Comparison of ENCODE assay signal across 8 cellular contexts in the genomic region with DNA sequence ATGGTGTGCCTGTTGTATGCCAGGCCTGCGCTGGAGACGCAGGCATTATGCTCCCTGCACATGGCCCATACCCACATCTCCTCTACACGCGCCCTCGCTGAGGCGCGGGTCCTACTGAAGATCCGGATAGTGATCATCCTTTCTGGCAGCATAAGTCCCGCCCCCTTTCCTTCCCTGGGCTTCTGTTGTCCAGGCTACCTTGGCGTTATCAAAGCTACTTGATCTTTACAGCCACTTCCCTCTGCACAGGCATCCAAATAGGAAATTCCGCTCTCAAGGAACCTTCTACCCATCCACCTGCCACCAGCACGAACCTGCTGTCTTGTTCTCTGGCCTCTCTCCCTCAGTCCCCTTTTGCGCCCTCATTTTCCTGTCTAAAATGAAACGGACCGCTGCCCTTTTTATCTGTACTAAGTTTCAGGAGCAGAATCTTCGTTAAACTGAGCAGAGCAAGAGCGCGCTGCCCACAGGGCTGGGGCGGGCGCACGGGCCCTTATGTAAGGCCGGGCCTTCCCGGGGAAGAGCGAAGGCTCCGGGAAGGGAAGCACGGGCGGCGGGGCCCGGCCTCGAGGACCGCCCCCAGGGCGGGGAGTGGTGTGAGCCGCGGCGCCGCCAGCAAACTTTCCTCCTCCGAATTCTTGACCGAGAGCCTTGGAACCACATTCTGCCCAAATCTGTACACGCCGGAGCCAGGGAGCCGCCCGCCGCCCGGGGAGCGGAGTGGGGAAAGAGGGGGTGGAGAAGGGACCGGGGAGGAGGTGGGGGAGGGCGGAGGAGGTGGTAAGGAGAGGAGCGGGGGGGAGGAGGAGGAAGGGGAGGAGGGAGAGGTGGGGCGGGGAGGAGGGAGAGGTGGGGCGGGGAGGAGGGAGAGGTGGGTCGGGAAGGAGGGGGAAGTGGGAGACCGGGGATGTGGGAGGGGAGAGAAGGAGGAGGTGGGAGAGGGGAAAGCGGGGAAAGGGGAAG. TPM values are rescaled to one million over a fixed set of nuclear protein-coding genes. Genes with fewer than 3 reads are reported as not detected.
A peak's percentile ranks its signal among the peaks of the same experiment; 100 is the strongest.
DNase-seq lines count a peak whose midpoint lies in the region; ATAC-seq, FAIRE-seq and TF ChIP-seq lines count a peak whose summit lies in the region.

No MANE protein-coding gene starts in this region.

- no peak for TF ChIP-seq CTCF in GM13977 (IDR thresholded peaks at IDR 0.05; ENCODE audit: extremely low read depth, insufficient read depth, missing control alignments)
- TF ChIP-seq CTCF in nephron progenitor cell (IDR thresholded peaks at IDR 0.05), result no peak
- no peak for TF ChIP-seq CTCF in type B pancreatic cell (conservative IDR thresholded peaks at IDR 0.05)

- H3K27me3 Mint-ChIP-seq in nephron progenitor cell (ENCODE audit: low read depth, poor library complexity), result peaks cover 53% of the 10 kb centered on the region
- H3K27me3 Mint-ChIP-seq in type B pancreatic cell, result peaks cover 35% of the 10 kb centered on the region

- H3K4me3 Mint-ChIP-seq in nephron progenitor cell (peak overlapping the region; percentile 86), type B pancreatic cell (peak overlapping the region; percentile 92)

- H3K4me1 Mint-ChIP-seq in nephron progenitor cell, result peaks cover 32% of the 10 kb centered on the region
- peaks cover 22% of the 10 kb centered on the region for H3K4me1 Mint-ChIP-seq in type B pancreatic cell (ENCODE audit: unreplicated experiment)

- peak; percentile 60 for DNase-seq in A172 (ENCODE audit: low spot score)
- DNase-seq in GM13977 (ENCODE audit: low spot score), result peak; percentile 64
- DNase-seq in OCI-M1 (lab: John Stamatoyannopoulos, UW), result peak; percentile 49
- peak; percentile 30 for DNase-seq in activated naive CD4-positive, alpha-beta T cell treated with anti-CD3 and anti-CD28 coated beads, Interleukin-2, amount 50 U/mL, for 16 hours
- peak; percentile 69 to 76 for DNase-seq in frontal cortex (ENCODE audit: low spot score in 2 of 2)
- DNase-seq in nephron progenitor cell, result peak; percentile 77
- no peak for DNase-seq in type B pancreatic cell (ENCODE audit: extremely low spot score, unreplicated experiment)

- in situ Hi-C loops in GM13977 (cut with MboI; ENCODE audit: low pct_unique_long_range_greater_than_20kb, low sequenced_read_pairs, unreplicated experiment), result no loop called here

- ATAC-seq in HG03439 (IDR thresholded peaks at IDR 0.05; ENCODE audit: unreplicated experiment), result peak; percentile 42

- H3K9me3 Mint-ChIP-seq in nephron progenitor cell (no peaks in the 10 kb centered on the region), type B pancreatic cell (no peaks in the 10 kb centered on the region)

- FAIRE-seq in frontal cortex (lab: Jason Lieb, UNC), result no peak

- H3K36me3 Mint-ChIP-seq in nephron progenitor cell (ENCODE audit: low read depth) (no peaks in the 10 kb centered on the region), type B pancreatic cell (no peaks in the 10 kb centered on the region)

- peak overlapping the region; percentile 61 for H3K27ac Mint-ChIP-seq in nephron progenitor cell
- H3K27ac Mint-ChIP-seq in type B pancreatic cell, result peak overlapping the region; percentile 86

RNA-seq across cellular contexts. Expression of gene UBE2L5, which starts 0.9 kb away (rescaled TPM):
- total RNA-seq in A172 (2014; rRNA removed; shearing (Covaris generic)), result not detected in 2 replicates
- total RNA-seq in frontal cortex (not detected), type B pancreatic cell (ENCODE audit: low replicate concordance) (not detected in 2 replicates)

RNA-seq across cellular contexts. Expression of gene HMGB1, which starts 44.4 kb away (rescaled TPM):
- 831 and 1,184 TPM in 2 replicates for total RNA-seq in A172 (2014; rRNA removed; shearing (Covaris generic))
- total RNA-seq in frontal cortex (199 TPM), type B pancreatic cell (ENCODE audit: low replicate concordance) (312 and 576 TPM in 2 replicates)
